In genomic region chrX:20144491-20144890, GRCh38 we compare ENCODE assay signal across 12 cellular contexts. TPM values are rescaled to one million over a fixed set of nuclear protein-coding genes. Genes with fewer than 3 reads are reported as not detected.
DNase-seq lines count a peak whose midpoint lies in the region; ATAC-seq and TF ChIP-seq lines count a peak whose summit lies in the region.
"Had no signal": no experiment of that assay in that cellular context is flagged by ENCODE, and none has a peak within 500 bp of the region (broad histone marks: within the 10 kb centered on the region; RNA-seq: fewer than 3 reads in every experiment).

No MANE protein-coding gene starts in this region.

- intact Hi-C loops in sciatic nerve (cut with DNase I) (no loop called here), mucosa of descending colon (cut with DNase I, micrococcal nuclease) (no loop called here)

- no peaks in the 10 kb centered on the region for H3K36me3 ChIP-seq in mucosa of descending colon (ENCODE audit: low read depth)
- H3K36me3 ChIP-seq: sigmoid colon, thyroid gland had no signal

- no peak for TF ChIP-seq CTCF in fibroblast of villous mesenchyme (IDR thresholded peaks at IDR 0.05; ENCODE audit: insufficient read depth, low read depth, low read length)
- no peak for TF ChIP-seq CTCF in mucosa of descending colon (IDR thresholded peaks at IDR 0.05)

- no peaks in the 10 kb centered on the region for H3K4me1 ChIP-seq in mucosa of descending colon (ENCODE audit: low read depth)

- ATAC-seq in sciatic nerve: no peak
- ATAC-seq in mucosa of descending colon: no peak

- DNase-seq in DMS 273 (lab: John Stamatoyannopoulos, UW; ENCODE audit: unreplicated experiment) (peak; percentile 20), DMS 273 treated with DMSO at 0.1 percent for 48 hours (lab: John Stamatoyannopoulos, UW) (no peak), GM04504 (ENCODE audit: low read depth) (peak; percentile 32), RPMI7951 (ENCODE audit: low read depth) (peak; percentile 73), fibroblast of villous mesenchyme (ENCODE audit: low read depth) (peak; percentile 13), sciatic nerve (ENCODE audit: low spot score) (no peak), mucosa of descending colon (no peak), activated gamma-delta T cell (lab: John Stamatoyannopoulos, UW) (no peak)
- DNase-seq: DMS153, NCI-H2029 treated with DMSO at 0.1 percent for 48 hours, sigmoid colon, thyroid gland had no signal

- H3K4me3 ChIP-seq in fibroblast of villous mesenchyme (ENCODE audit: low read depth, low read length) (no peak overlapping the region), mucosa of descending colon (no peak overlapping the region)
- H3K4me3 ChIP-seq: sigmoid colon, thyroid gland had no signal

- H3K9me3 ChIP-seq in mucosa of descending colon: no peaks in the 10 kb centered on the region
- H3K9me3 ChIP-seq: sigmoid colon, thyroid gland had no signal

RNA-seq across cellular contexts. Expression of gene EIF1AX, which starts 2.9 kb away (rescaled TPM):
- 60.5 and 70.7 TPM in 2 replicates for total RNA-seq in RPMI7951 (2014; rRNA removed; shearing (Covaris generic))
- 34.8 and 48.8 TPM in 2 replicates for total RNA-seq in fibroblast of villous mesenchyme
- total RNA-seq in sciatic nerve: 82.4 TPM
- 10 to 100 TPM; 42.2 to 78.0 (median 69.0) TPM for total RNA-seq in mucosa of descending colon

RNA-seq across cellular contexts. Expression of gene MAP7D2, which starts 27.8 kb away (rescaled TPM):
- 0.60 and 0.88 TPM in 2 replicates for total RNA-seq in RPMI7951 (2014; rRNA removed; shearing (Covaris generic))
- under 0.01 TPM in 1 of 2 replicates, not detected in the other for total RNA-seq in fibroblast of villous mesenchyme
- 0.22 TPM for total RNA-seq in sciatic nerve
- total RNA-seq in mucosa of descending colon: 1 to 10 TPM; 1.2 to 1.7 (median 1.5) TPM

Comparison
In these comparisons a context has a peak if more than half of its experiments do, and no peak if none do; other contexts are left out.
1. DNase-seq: peak in DMS 273 (single experiment), GM04504 (single experiment), RPMI7951 (single experiment) and fibroblast of villous mesenchyme (single experiment); none in DMS 273 treated with DMSO at 0.1 percent for 48 hours (single experiment), sciatic nerve (single experiment), mucosa of descending colon (0 of 3) and activated gamma-delta T cell (single experiment).